9 cellular contexts compared by ENCODE assay signal in the genomic region with DNA sequence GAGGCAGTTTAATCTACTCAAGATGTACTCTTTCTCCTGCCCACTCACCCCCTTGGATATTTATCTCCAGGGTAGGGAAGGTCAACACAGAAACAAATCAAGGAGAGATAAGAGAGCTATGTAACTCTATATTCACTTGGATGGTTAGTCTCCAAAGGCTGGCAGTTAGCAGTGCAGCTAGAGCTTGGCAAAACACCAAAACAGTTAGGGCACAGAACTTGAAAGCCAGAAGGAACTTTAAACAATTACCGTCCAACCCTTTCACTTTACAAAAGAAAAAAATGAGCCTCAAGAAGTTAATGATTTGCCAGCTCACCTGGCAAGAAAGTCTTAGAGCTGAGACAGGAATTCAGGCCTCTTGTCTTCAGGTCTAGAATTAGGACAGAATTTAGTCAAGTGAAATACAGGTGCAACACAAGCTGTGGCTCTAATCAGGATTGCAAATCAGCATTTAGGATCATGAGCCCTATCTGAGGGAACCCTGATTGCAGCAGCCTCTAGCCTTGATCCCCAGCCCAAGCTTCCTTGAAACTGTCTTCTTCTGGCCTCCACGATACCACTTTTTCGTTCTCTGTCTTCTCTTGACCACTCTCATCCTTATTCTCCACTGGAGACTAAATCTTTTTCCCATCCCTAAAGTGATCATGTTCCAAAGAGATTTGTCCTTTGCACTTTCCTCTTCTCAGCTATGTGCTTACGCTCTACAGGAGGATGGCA. TPM values are rescaled to one million over a fixed set of nuclear protein-coding genes. Genes with fewer than 3 reads are reported as not detected.
DNase-seq lines count a peak whose midpoint lies in the region; ATAC-seq and TF ChIP-seq lines count a peak whose summit lies in the region.
"Had no signal": no experiment of that assay in that cellular context is flagged by ENCODE, and none has a peak within 500 bp of the region (broad histone marks: within the 10 kb centered on the region; RNA-seq: fewer than 3 reads in every experiment).

No MANE protein-coding gene starts in this region.

- no peak for TF ChIP-seq CTCF in suprapubic skin (IDR thresholded peaks at IDR 0.05)

- TF ChIP-seq EP300 in suprapubic skin (IDR thresholded peaks at IDR 0.05): no peak

- peak overlapping the region; percentile 73 for H3K27ac ChIP-seq in suprapubic skin

- no peaks in the 10 kb centered on the region for H3K9me3 ChIP-seq in suprapubic skin

- peaks cover 87% of the 10 kb centered on the region for H3K4me1 ChIP-seq in suprapubic skin

- peaks cover 3% of the 10 kb centered on the region for H3K36me3 ChIP-seq in suprapubic skin

- TF ChIP-seq POLR2A in suprapubic skin (IDR thresholded peaks at IDR 0.05): no peak

- DNase-seq in NCI-H2171 treated with DMSO at 0.1 percent for 48 hours (lab: John Stamatoyannopoulos, UW) (peak; percentile 48), NCI-H2171 (lab: John Stamatoyannopoulos, UW) (no peak), M059J (ENCODE audit: low read depth) (peak; percentile 81), kidney glomerular epithelial cell (lab: John Stamatoyannopoulos, UW) (peak; percentile 46), suprapubic skin (ENCODE audit: low spot score in 2 of 2) (no peak), HuH-7 (ENCODE audit: low spot score) (no peak)
- DNase-seq: activated CD8-positive, alpha-beta T cell treated with anti-CD3 and anti-CD28 coated beads for 36 hours had no signal

- WGBS in suprapubic skin: 72% methylated on average over 4 of the region's 4 CpGs

- no peak overlapping the region for H3K4me3 ChIP-seq in suprapubic skin

- H3K27me3 ChIP-seq in suprapubic skin: no peaks in the 10 kb centered on the region

- ATAC-seq in GM19328 (IDR thresholded peaks at IDR 0.05; ENCODE audit: unreplicated experiment) (no peak), GM18868 (IDR thresholded peaks at IDR 0.05; ENCODE audit: unreplicated experiment) (no peak)
- ATAC-seq: activated CD8-positive, alpha-beta T cell treated with anti-CD3 and anti-CD28 coated beads for 36 hours had no signal

RNA-seq across cellular contexts. Expression of gene NEDD9, which starts 14.9 kb away (rescaled TPM):
- total RNA-seq in M059J (2014; rRNA removed; shearing (Covaris generic)): 53.5 and 79.4 TPM in 2 replicates
- 10 to 100 TPM; 18.3 to 29.8 (median 22.4) TPM for total RNA-seq in suprapubic skin

Comparison
In these comparisons a context has a peak if more than half of its experiments do, and no peak if none do; other contexts are left out.
1. DNase-seq: peak in NCI-H2171 treated with DMSO at 0.1 percent for 48 hours (single experiment), M059J (single experiment) and kidney glomerular epithelial cell (single experiment); none in NCI-H2171 (single experiment), suprapubic skin (0 of 2) and HuH-7 (single experiment).